1 cellular context compared by ENCODE assay signal in genomic region chr12:65879878-65880277, GRCh38.
A peak's percentile ranks its signal among the peaks of the same experiment; 100 is the strongest.
TF ChIP-seq lines count a peak whose summit lies in the region.

No MANE protein-coding gene starts in this region.

TF ChIP-seq in HEK293, 187 proteins besides CTCF, POLR2A, EP300 and RAD21 (continued from another document and continues in another):
- TF ChIP-seq, protein P1, sequence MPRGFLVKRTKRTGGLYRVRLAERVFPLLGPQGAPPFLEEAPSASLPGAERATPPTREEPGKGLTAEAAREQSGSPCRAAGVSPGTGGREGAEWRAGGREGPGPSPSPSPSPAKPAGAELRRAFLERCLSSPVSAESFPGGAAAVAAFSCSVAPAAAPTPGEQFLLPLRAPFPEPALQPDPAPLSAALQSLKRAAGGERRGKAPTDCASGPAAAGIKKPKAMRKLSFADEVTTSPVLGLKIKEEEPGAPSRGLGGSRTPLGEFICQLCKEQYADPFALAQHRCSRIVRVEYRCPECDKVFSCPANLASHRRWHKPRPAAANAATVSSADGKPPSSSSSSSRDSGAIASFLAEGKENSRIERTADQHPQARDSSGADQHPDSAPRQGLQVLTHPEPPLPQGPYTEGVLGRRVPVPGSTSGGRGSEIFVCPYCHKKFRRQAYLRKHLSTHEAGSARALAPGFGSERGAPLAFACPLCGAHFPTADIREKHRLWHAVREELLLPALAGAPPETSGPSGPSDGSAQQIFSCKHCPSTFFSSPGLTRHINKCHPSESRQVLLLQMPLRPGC (tag by site-specific recombination; IDR thresholded peaks at IDR 0.05), result 0 out of 2 replicates have a peak, but pooled peaks have one; percentile 19
- TF ChIP-seq ZNF146 (tag by site-specific recombination; IDR thresholded peaks at IDR 0.05), result no peak
- TF ChIP-seq, protein P2, sequence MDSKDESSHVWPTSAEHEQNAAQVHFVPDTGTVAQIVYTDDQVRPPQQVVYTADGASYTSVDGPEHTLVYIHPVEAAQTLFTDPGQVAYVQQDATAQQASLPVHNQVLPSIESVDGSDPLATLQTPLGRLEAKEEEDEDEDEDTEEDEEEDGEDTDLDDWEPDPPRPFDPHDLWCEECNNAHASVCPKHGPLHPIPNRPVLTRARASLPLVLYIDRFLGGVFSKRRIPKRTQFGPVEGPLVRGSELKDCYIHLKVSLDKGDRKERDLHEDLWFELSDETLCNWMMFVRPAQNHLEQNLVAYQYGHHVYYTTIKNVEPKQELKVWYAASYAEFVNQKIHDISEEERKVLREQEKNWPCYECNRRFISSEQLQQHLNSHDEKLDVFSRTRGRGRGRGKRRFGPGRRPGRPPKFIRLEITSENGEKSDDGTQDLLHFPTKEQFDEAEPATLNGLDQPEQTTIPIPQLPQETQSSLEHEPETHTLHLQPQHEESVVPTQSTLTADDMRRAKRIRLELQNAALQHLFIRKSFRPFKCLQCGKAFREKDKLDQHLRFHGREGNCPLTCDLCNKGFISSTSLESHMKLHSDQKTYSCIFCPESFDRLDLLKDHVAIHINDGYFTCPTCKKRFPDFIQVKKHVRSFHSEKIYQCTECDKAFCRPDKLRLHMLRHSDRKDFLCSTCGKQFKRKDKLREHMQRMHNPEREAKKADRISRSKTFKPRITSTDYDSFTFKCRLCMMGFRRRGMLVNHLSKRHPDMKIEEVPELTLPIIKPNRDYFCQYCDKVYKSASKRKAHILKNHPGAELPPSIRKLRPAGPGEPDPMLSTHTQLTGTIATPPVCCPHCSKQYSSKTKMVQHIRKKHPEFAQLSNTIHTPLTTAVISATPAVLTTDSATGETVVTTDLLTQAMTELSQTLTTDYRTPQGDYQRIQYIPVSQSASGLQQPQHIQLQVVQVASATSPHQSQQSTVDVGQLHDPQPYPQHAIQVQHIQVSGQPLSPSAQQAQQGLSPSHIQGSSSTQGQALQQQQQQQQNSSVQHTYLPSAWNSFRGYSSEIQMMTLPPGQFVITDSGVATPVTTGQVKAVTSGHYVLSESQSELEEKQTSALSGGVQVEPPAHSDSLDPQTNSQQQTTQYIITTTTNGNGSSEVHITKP (tag by site-specific recombination; IDR thresholded peaks at IDR 0.05), result peak; percentile 76
- TF ChIP-seq ZNF600 (tag by site-specific recombination; IDR thresholded peaks at IDR 0.05), result no peak
- TF ChIP-seq ZNF610 (tag by site-specific recombination; IDR thresholded peaks at IDR 0.05; ENCODE audit: borderline replicate concordance), result no peak
- TF ChIP-seq ZBTB44 (tag by site-specific recombination; IDR thresholded peaks at IDR 0.05), result peak; percentile 81
- TF ChIP-seq EGR2 (tag by site-specific recombination; IDR thresholded peaks at IDR 0.05; ENCODE audit: low read depth), result no peak
- peak; percentile 76 for TF ChIP-seq ZBTB17 (tag by site-specific recombination; IDR thresholded peaks at IDR 0.05)
- TF ChIP-seq ZNF302 (tag by site-specific recombination; IDR thresholded peaks at IDR 0.05; ENCODE audit: low read depth), result no peak
- TF ChIP-seq, protein P3, sequence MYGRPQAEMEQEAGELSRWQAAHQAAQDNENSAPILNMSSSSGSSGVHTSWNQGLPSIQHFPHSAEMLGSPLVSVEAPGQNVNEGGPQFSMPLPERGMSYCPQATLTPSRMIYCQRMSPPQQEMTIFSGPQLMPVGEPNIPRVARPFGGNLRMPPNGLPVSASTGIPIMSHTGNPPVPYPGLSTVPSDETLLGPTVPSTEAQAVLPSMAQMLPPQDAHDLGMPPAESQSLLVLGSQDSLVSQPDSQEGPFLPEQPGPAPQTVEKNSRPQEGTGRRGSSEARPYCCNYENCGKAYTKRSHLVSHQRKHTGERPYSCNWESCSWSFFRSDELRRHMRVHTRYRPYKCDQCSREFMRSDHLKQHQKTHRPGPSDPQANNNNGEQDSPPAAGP (tag by site-specific recombination; IDR thresholded peaks at IDR 0.05), result no peak
- no peak for TF ChIP-seq ZNF670 (tag by site-specific recombination; IDR thresholded peaks at IDR 0.05; ENCODE audit: low read depth)
- TF ChIP-seq ZNF549 (tag by site-specific recombination; IDR thresholded peaks at IDR 0.05), result no peak
- TF ChIP-seq SP2 (tag by site-specific recombination; IDR thresholded peaks at IDR 0.05), result no peak
- TF ChIP-seq ZBTB48 (tag by site-specific recombination; IDR thresholded peaks at IDR 0.05), result no peak
- no peak for TF ChIP-seq ZNF707 (tag by site-specific recombination; IDR thresholded peaks at IDR 0.05)
- no peak for TF ChIP-seq ZNF747 (tag by site-specific recombination; IDR thresholded peaks at IDR 0.05)
- TF ChIP-seq BCL11B (tag by site-specific recombination; IDR thresholded peaks at IDR 0.05; ENCODE audit: low read depth), result no peak
- no peak for TF ChIP-seq KLF16 (tag by site-specific recombination; IDR thresholded peaks at IDR 0.05)
- TF ChIP-seq ZNF555 (tag by site-specific recombination; conservative IDR thresholded peaks at IDR 0.05), result no peak
- no peak for TF ChIP-seq MZF1 (tag by site-specific recombination; IDR thresholded peaks at IDR 0.05; ENCODE audit: borderline replicate concordance)
- no peak for TF ChIP-seq ZNF571 (tag by site-specific recombination; IDR thresholded peaks at IDR 0.05)
- no peak for TF ChIP-seq HOXC10 (CRISPR knock-in tag; IDR thresholded peaks at IDR 0.05)
- TF ChIP-seq ZNF76 (tag by site-specific recombination; IDR thresholded peaks at IDR 0.05; ENCODE audit: borderline replicate concordance, low read depth), result no peak
- no peak for TF ChIP-seq ZFP69B (tag by site-specific recombination; IDR thresholded peaks at IDR 0.05)
- no peak for TF ChIP-seq REPIN1 (tag by site-specific recombination; IDR thresholded peaks at IDR 0.05; ENCODE audit: low read depth)
- TF ChIP-seq SCRT1 (tag by site-specific recombination; IDR thresholded peaks at IDR 0.05; ENCODE audit: borderline replicate concordance), result no peak
- TF ChIP-seq, protein P4, sequence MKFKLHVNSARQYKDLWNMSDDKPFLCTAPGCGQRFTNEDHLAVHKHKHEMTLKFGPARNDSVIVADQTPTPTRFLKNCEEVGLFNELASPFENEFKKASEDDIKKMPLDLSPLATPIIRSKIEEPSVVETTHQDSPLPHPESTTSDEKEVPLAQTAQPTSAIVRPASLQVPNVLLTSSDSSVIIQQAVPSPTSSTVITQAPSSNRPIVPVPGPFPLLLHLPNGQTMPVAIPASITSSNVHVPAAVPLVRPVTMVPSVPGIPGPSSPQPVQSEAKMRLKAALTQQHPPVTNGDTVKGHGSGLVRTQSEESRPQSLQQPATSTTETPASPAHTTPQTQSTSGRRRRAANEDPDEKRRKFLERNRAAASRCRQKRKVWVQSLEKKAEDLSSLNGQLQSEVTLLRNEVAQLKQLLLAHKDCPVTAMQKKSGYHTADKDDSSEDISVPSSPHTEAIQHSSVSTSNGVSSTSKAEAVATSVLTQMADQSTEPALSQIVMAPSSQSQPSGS (tag by site-specific recombination; IDR thresholded peaks at IDR 0.05; ENCODE audit: low read depth), result no peak
- no peak for TF ChIP-seq ZNF24 (tag by site-specific recombination; IDR thresholded peaks at IDR 0.05)
- TF ChIP-seq, protein P5, sequence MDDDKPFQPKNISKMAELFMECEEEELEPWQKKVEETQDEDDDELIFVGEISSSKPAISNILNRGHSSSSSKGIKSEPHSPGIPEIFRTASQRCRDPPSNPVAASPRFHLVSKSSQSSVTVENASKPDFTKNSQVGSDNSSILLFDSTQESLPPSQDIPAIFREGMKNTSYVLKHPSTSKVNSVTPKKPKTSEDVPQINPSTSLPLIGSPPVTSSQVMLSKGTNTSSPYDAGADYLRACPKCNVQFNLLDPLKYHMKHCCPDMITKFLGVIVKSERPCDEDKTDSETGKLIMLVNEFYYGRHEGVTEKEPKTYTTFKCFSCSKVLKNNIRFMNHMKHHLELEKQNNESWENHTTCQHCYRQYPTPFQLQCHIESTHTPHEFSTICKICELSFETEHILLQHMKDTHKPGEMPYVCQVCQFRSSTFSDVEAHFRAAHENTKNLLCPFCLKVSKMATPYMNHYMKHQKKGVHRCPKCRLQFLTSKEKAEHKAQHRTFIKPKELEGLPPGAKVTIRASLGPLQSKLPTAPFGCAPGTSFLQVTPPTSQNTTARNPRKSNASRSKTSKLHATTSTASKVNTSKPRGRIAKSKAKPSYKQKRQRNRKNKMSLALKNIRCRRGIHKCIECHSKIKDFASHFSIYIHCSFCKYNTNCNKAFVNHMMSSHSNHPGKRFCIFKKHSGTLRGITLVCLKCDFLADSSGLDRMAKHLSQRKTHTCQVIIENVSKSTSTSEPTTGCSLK (tag by site-specific recombination; IDR thresholded peaks at IDR 0.05), result no peak
- TF ChIP-seq ZNF2 (tag by site-specific recombination; IDR thresholded peaks at IDR 0.05), result no peak
- TF ChIP-seq PATZ1 (tag by site-specific recombination; IDR thresholded peaks at IDR 0.05), result no peak
- TF ChIP-seq, protein P6, sequence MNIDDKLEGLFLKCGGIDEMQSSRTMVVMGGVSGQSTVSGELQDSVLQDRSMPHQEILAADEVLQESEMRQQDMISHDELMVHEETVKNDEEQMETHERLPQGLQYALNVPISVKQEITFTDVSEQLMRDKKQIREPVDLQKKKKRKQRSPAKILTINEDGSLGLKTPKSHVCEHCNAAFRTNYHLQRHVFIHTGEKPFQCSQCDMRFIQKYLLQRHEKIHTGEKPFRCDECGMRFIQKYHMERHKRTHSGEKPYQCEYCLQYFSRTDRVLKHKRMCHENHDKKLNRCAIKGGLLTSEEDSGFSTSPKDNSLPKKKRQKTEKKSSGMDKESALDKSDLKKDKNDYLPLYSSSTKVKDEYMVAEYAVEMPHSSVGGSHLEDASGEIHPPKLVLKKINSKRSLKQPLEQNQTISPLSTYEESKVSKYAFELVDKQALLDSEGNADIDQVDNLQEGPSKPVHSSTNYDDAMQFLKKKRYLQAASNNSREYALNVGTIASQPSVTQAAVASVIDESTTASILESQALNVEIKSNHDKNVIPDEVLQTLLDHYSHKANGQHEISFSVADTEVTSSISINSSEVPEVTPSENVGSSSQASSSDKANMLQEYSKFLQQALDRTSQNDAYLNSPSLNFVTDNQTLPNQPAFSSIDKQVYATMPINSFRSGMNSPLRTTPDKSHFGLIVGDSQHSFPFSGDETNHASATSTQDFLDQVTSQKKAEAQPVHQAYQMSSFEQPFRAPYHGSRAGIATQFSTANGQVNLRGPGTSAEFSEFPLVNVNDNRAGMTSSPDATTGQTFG (tag by site-specific recombination; IDR thresholded peaks at IDR 0.05; ENCODE audit: borderline replicate concordance), result no peak
- TF ChIP-seq ZNF692 (tag by site-specific recombination; IDR thresholded peaks at IDR 0.05), result no peak; the same call in 1 of the 2 replicates
- TF ChIP-seq, protein P7, sequence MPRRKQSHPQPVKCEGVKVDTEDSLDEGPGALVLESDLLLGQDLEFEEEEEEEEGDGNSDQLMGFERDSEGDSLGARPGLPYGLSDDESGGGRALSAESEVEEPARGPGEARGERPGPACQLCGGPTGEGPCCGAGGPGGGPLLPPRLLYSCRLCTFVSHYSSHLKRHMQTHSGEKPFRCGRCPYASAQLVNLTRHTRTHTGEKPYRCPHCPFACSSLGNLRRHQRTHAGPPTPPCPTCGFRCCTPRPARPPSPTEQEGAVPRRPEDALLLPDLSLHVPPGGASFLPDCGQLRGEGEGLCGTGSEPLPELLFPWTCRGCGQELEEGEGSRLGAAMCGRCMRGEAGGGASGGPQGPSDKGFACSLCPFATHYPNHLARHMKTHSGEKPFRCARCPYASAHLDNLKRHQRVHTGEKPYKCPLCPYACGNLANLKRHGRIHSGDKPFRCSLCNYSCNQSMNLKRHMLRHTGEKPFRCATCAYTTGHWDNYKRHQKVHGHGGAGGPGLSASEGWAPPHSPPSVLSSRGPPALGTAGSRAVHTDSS (tag by site-specific recombination; IDR thresholded peaks at IDR 0.05), result no peak
